In genomic region chr20:51797357-51798025, GRCh38 we compare ENCODE assay signal across 16 cellular contexts. TPM values are rescaled to one million over a fixed set of nuclear protein-coding genes. Genes with fewer than 3 reads are reported as not detected.
DNase-seq lines count a peak whose midpoint lies in the region; ATAC-seq and TF ChIP-seq lines count a peak whose summit lies in the region.
"Had no signal": no experiment of that assay in that cellular context is flagged by ENCODE, and none has a peak within 500 bp of the region (broad histone marks: within the 10 kb centered on the region; RNA-seq: fewer than 3 reads in every experiment).

No MANE protein-coding gene starts in this region.

- DNase-seq in G401 (ENCODE audit: low spot score): peak; percentile 55
- DNase-seq in M059J (ENCODE audit: low read depth): peak; percentile 8
- DNase-seq in chondrocyte (ENCODE audit: low spot score): no peak
- DNase-seq in NAMALWA (ENCODE audit: low spot score): no peak
- DNase-seq in amniotic stem cell (lab: John Stamatoyannopoulos, UW): no peak
- DNase-seq in tibial nerve (ENCODE audit: low spot score in 2 of 2): no peak
- DNase-seq: activated CD4-positive, alpha-beta T cell treated with anti-CD3 and anti-CD28 coated beads for 36 hours; activated T-cell treated with anti-CD3 and anti-CD28 coated beads, Interleukin-2, amount 50 U/mL, for 72 hours; amygdala; CD8-positive, alpha-beta T cell; left cardiac atrium; NCI-H1694 treated with DMSO at 0.1 percent for 48 hours had no signal

- H3K36me3 Mint-ChIP-seq in chondrocyte (ENCODE audit: low read depth) (no peaks in the 10 kb centered on the region), nephron (ENCODE audit: low read depth) (no peaks in the 10 kb centered on the region)
- H3K36me3 Mint-ChIP-seq: CD8-positive, alpha-beta T cell had no signal

- TF ChIP-seq EP300 in tibial nerve (IDR thresholded peaks at IDR 0.05): no peak

- H3K27me3 Mint-ChIP-seq in chondrocyte (ENCODE audit: low read depth): no peaks in the 10 kb centered on the region
- H3K27me3 Mint-ChIP-seq in nephron (ENCODE audit: low read depth): peaks cover 53% of the 10 kb centered on the region

- no peaks in the 10 kb centered on the region for H3K9me3 ChIP-seq in tibial nerve
- H3K9me3 ChIP-seq: gastroesophageal sphincter had no signal

- no peak for TF ChIP-seq POLR2A in tibial nerve (IDR thresholded peaks at IDR 0.05)

- H3K4me1 Mint-ChIP-seq in chondrocyte (ENCODE audit: low read depth) (peaks cover 21% of the 10 kb centered on the region), nephron (peaks cover 45% of the 10 kb centered on the region)

- H3K36me3 ChIP-seq in tibial nerve: no peaks in the 10 kb centered on the region
- H3K36me3 ChIP-seq: gastroesophageal sphincter had no signal

- H3K9me3 Mint-ChIP-seq in chondrocyte (ENCODE audit: low read depth) (no peaks in the 10 kb centered on the region), nephron (no peaks in the 10 kb centered on the region)
- H3K9me3 Mint-ChIP-seq: activated T-cell treated with anti-CD3 and anti-CD28 coated beads, Interleukin-2, amount 50 U/mL, for 72 hours; CD8-positive, alpha-beta T cell had no signal

- WGBS in tibial nerve, 2 donors: 36 to 41% methylated on average over 3 of the region's 3 CpGs

- H3K27ac Mint-ChIP-seq in chondrocyte (ENCODE audit: unreplicated experiment) (peak overlapping the region; percentile 8), nephron (peak overlapping the region; percentile 4 to 86 (median 66))
- H3K27ac Mint-ChIP-seq: activated CD4-positive, alpha-beta T cell treated with anti-CD3 and anti-CD28 coated beads for 36 hours; activated T-cell treated with anti-CD3 and anti-CD28 coated beads, Interleukin-2, amount 50 U/mL, for 72 hours; CD8-positive, alpha-beta T cell had no signal

- no peak overlapping the region for H3K4me3 ChIP-seq in tibial nerve
- H3K4me3 ChIP-seq: gastroesophageal sphincter had no signal

- H3K27me3 ChIP-seq in tibial nerve: peaks cover 0 to 50% of the 10 kb centered on the region in 2 donors

- H3K4me1 ChIP-seq in tibial nerve: peaks cover 0 to 26% (median 13%) of the 10 kb centered on the region in 4 donors

- ATAC-seq in HG02885 (IDR thresholded peaks at IDR 0.05; ENCODE audit: poor library complexity, unreplicated experiment): no peak
- ATAC-seq: activated CD4-positive, alpha-beta T cell treated with anti-CD3 and anti-CD28 coated beads for 36 hours; activated T-cell treated with anti-CD3 and anti-CD28 coated beads, Interleukin-2, amount 50 U/mL, for 72 hours; CD8-positive, alpha-beta T cell; gastroesophageal sphincter; left cardiac atrium; sciatic nerve had no signal

- H3K27ac ChIP-seq in tibial nerve: no peak overlapping the region
- H3K27ac ChIP-seq: gastroesophageal sphincter had no signal

- TF ChIP-seq CTCF in chondrocyte (IDR thresholded peaks at IDR 0.05) (no peak), nephron (IDR thresholded peaks at IDR 0.05; ENCODE audit: unreplicated experiment in 3 of 3) (no peak), tibial nerve (IDR thresholded peaks at IDR 0.05) (no peak)

- in situ Hi-C loops in G401 (cut with HindIII; ENCODE audit: low sequenced_read_pairs): loop anchor here (10.0 to 25.0 kb wide), 2 partner anchors 83 to 265 kb away; no protein-coding TSS in a partner anchor

- no peak overlapping the region for H3K4me3 Mint-ChIP-seq in chondrocyte (ENCODE audit: unreplicated experiment)
- peak overlapping the region; percentile 48 to 69 (median 63) for H3K4me3 Mint-ChIP-seq in nephron
- H3K4me3 Mint-ChIP-seq: activated CD4-positive, alpha-beta T cell treated with anti-CD3 and anti-CD28 coated beads for 36 hours; activated T-cell treated with anti-CD3 and anti-CD28 coated beads, Interleukin-2, amount 50 U/mL, for 72 hours; CD8-positive, alpha-beta T cell had no signal

RNA-seq across cellular contexts. Expression of gene SALL4, which starts 4.8 kb away (rescaled TPM):
- 48.8 and 55.8 TPM in 2 replicates for total RNA-seq in G401 (2014; rRNA removed; shearing (Covaris generic))
- total RNA-seq in M059J (2014; rRNA removed; shearing (Covaris generic)): 1.6 and 2.4 TPM in 2 replicates
- total RNA-seq in chondrocyte: 0.17 to 0.68 TPM (median 0.26 TPM) in 3 replicates
- total RNA-seq in tibial nerve: 1 to 10 TPM in 1 of 4 donors, under 1 TPM in 3; 0.39 to 1.2 (median 0.54) TPM
- total RNA-seq: gastroesophageal sphincter had no signal

RNA-seq across cellular contexts. Expression of gene ATP9A, which starts 29.3 kb away (rescaled TPM):
- 12.6 and 15.7 TPM in 2 replicates for total RNA-seq in G401 (2014; rRNA removed; shearing (Covaris generic))
- total RNA-seq in M059J (2014; rRNA removed; shearing (Covaris generic)): 11.0 and 20.6 TPM in 2 replicates
- total RNA-seq in chondrocyte: 43.1 to 49.6 TPM (median 43.4 TPM) in 3 replicates
- 10 to 100 TPM; 36.1 to 47.4 (median 38.1) TPM for total RNA-seq in tibial nerve

Comparison
In these comparisons a context has a peak if more than half of its experiments do, and no peak if none do; other contexts are left out.
1. DNase-seq: peak in G401 (single experiment) and M059J (single experiment); none in chondrocyte (single experiment), NAMALWA (single experiment), amniotic stem cell (single experiment) and tibial nerve (0 of 2).
2. RNA of gene SALL4, which starts 4.8 kb away (total RNA-seq): 48.8 to 55.8 TPM in G401; 1.6 to 2.4 TPM in M059J, 0.39 to 1.2 TPM in tibial nerve and 0.17 to 0.68 TPM in chondrocyte; every median in the first group is over 10 times any median in the second.